13 cellular contexts compared by ENCODE assay signal in genomic region chr2:181991171-181991885, GRCh38. TPM values are rescaled to one million over a fixed set of nuclear protein-coding genes. Genes with fewer than 3 reads are reported as not detected.
A peak's percentile ranks its signal among the peaks of the same experiment; 100 is the strongest.
DNase-seq lines count a peak whose midpoint lies in the region; ATAC-seq and TF ChIP-seq lines count a peak whose summit lies in the region.
"Had no signal": no experiment of that assay in that cellular context is flagged by ENCODE, and none has a peak within 500 bp of the region (broad histone marks: within the 10 kb centered on the region; RNA-seq: fewer than 3 reads in every experiment).

No MANE protein-coding gene starts in this region.

- no peak overlapping the region for H2AFZ ChIP-seq in SK-N-SH (ENCODE audit: low read depth)

- no peaks in the 10 kb centered on the region for H3K4me1 ChIP-seq in SK-N-SH (ENCODE audit: control insufficient read depth in 1 of 2, insufficient read depth in 2 of 2, low read depth in 1 of 2, low read length in 1 of 2)
- no peaks in the 10 kb centered on the region for H3K4me1 ChIP-seq in prostate gland (replicated peaks)
- H3K4me1 ChIP-seq: lower lobe of right lung, SJSA1 had no signal

- H3K27me3 ChIP-seq in SK-N-SH (ENCODE audit: insufficient read depth) (no peaks in the 10 kb centered on the region), prostate gland (replicated peaks; ENCODE audit: insufficient read depth) (no peaks in the 10 kb centered on the region)
- H3K27me3 ChIP-seq: SJSA1 had no signal

- no peaks in the 10 kb centered on the region for H3K27me3 Mint-ChIP-seq in activated B cell treated with CpG ODN at 0.5 μM for 24 hours

- H3K36me3 ChIP-seq in SK-N-SH (replicated peaks in 1 of 2; ENCODE audit: control insufficient read depth in 1 of 2, insufficient read depth in 2 of 2, low read length in 1 of 2) (no peaks in the 10 kb centered on the region), prostate gland (no peaks in the 10 kb centered on the region)
- H3K36me3 ChIP-seq: lower lobe of right lung, SJSA1 had no signal

- H3K4me1 Mint-ChIP-seq in activated B cell treated with CpG ODN at 0.5 μM for 24 hours: peaks cover 34% of the 10 kb centered on the region

- peak overlapping the region; percentile 75 for H3K27ac Mint-ChIP-seq in activated B cell treated with CpG ODN at 0.5 μM for 24 hours

- H3K9me2 ChIP-seq in SK-N-SH: no peaks in the 10 kb centered on the region

- no peak overlapping the region for H3K9ac ChIP-seq in SK-N-SH

- no peak for TF ChIP-seq RAD21 in SK-N-SH (IDR thresholded peaks at IDR 0.05; ENCODE audit: low read length)

- peak overlapping the region; percentile 35 for H3K4me3 Mint-ChIP-seq in activated B cell treated with CpG ODN at 0.5 μM for 24 hours

- H3K79me2 ChIP-seq in SK-N-SH (ENCODE audit: insufficient read depth): no peaks in the 10 kb centered on the region

- H3K27ac ChIP-seq in SK-N-SH (ENCODE audit: low read depth in 2 of 2, low read length in 1 of 2) (no peak overlapping the region), prostate gland (no peak overlapping the region)
- H3K27ac ChIP-seq: lower lobe of right lung, SJSA1 had no signal

- no peak overlapping the region for H3K4me2 ChIP-seq in SK-N-SH

- intact Hi-C loops in activated B cell treated with CpG ODN at 0.5 μM for 24 hours (cut with micrococcal nuclease) (loop anchor here (5.0 to 10.0 kb wide), 2 partner anchors 726 to 1043 kb away; partner anchors contain the start of genes DNAJC10 and NCKAP1), prostate gland (cut with DNase I) (no loop called here)

- H3K36me3 Mint-ChIP-seq in activated B cell treated with CpG ODN at 0.5 μM for 24 hours (ENCODE audit: low read depth): no peaks in the 10 kb centered on the region

- POLR2A ChIA-PET in activated B cell treated with CpG ODN at 0.5 μM for 24 hours (lab: Charles Lee) (interaction anchor here (0.6 kb wide), 2 partner anchors 30 to 61 kb away, joined by 3 read pairs; no protein-coding TSS in a partner anchor), SK-N-SH (lab: Yijun Ruan, JAX) (no interaction called here)

- no peaks in the 10 kb centered on the region for H3K9me3 Mint-ChIP-seq in activated B cell treated with CpG ODN at 0.5 μM for 24 hours

- TF ChIP-seq CTCF in activated B cell treated with CpG ODN at 0.5 μM for 24 hours (IDR thresholded peaks at IDR 0.05) (no peak), SK-N-SH (IDR thresholded peaks at IDR 0.05) (no peak), prostate gland (IDR thresholded peaks at IDR 0.05) (no peak)

- no peaks in the 10 kb centered on the region for H3K9me3 ChIP-seq in SK-N-SH
- H3K9me3 ChIP-seq in prostate gland: no peaks in the 10 kb centered on the region
- H3K9me3 ChIP-seq: lower lobe of right lung, SJSA1 had no signal

- DNase-seq in activated B cell treated with CpG ODN at 0.5 μM for 24 hours: no peak
- DNase-seq in DMS114 treated with DMSO at 0.1 percent for 48 hours (lab: John Stamatoyannopoulos, UW; ENCODE audit: unreplicated experiment): no peak
- DNase-seq in SK-N-SH: no peak
- DNase-seq in prostate gland (ENCODE audit: low spot score): no peak
- no peak for DNase-seq in H4 (ENCODE audit: low spot score)
- DNase-seq: activated effector memory CD4-positive, alpha-beta T cell treated with anti-CD3 and anti-CD28 coated beads, Interleukin-2, amount 50 U/mL, for 16 hours; lower lobe of right lung had no signal

- CTCF ChIA-PET in activated B cell treated with CpG ODN at 0.5 μM for 24 hours (lab: Charles Lee): no interaction called here
- CTCF ChIA-PET in SK-N-SH (lab: Yijun Ruan, JAX): interaction anchor here (0.9 to 1.0 kb wide), 2 partner anchors 11 to 86 kb away, joined by 3 read pairs; no protein-coding TSS in a partner anchor

- H4K20me1 ChIP-seq in SK-N-SH (ENCODE audit: insufficient read depth): no peaks in the 10 kb centered on the region

- TF ChIP-seq EP300 in SK-N-SH (IDR thresholded peaks at IDR 0.05; ENCODE audit: borderline replicate concordance in 1 of 2, low read depth in 1 of 2, low read length in 1 of 2): no peak

- H3F3A ChIP-seq in SK-N-SH (replicated peaks; ENCODE audit: insufficient read depth): no peaks in the 10 kb centered on the region

- H3K4me3 ChIP-seq in SK-N-SH (ENCODE audit: low read depth in 2 of 2, low read length in 1 of 2) (no peak overlapping the region), prostate gland (no peak overlapping the region)
- H3K4me3 ChIP-seq: K562, lower lobe of right lung, SJSA1 had no signal

- 82% methylated on average over 2 of the region's 2 CpGs for WGBS in SK-N-SH (ENCODE audit: low lambda C conversion rate)
- WGBS in prostate gland: 92% methylated on average over 2 of the region's 2 CpGs

- ATAC-seq in GM18858 (IDR thresholded peaks at IDR 0.05; ENCODE audit: unreplicated experiment): peak; percentile 94
- ATAC-seq in GM21576 (IDR thresholded peaks at IDR 0.05; ENCODE audit: unreplicated experiment): peak; percentile 98
- peak; percentile 96 for ATAC-seq in HG03432 (IDR thresholded peaks at IDR 0.05; ENCODE audit: unreplicated experiment)
- peak; percentile 91 for ATAC-seq in activated B cell treated with CpG ODN at 0.5 μM for 24 hours (ENCODE audit: low read depth)
- ATAC-seq: K562 had no signal

- no peak for TF ChIP-seq POLR2A in prostate gland (IDR thresholded peaks at IDR 0.05)

TF ChIP-seq in SK-N-SH, 30 proteins besides CTCF, POLR2A, EP300 and RAD21:
- no peak for TF ChIP-seq TEAD4 (IDR thresholded peaks at IDR 0.05; ENCODE audit: borderline replicate concordance, insufficient read depth)
- no peak for TF ChIP-seq NRF1 (IDR thresholded peaks at IDR 0.05; ENCODE audit: low read depth, low read length)

RNA-seq across cellular contexts. Expression of gene PPP1R1C, which starts 5.7 kb away (rescaled TPM):
- total RNA-seq in activated B cell treated with CpG ODN at 0.5 μM for 24 hours: not detected in 2 replicates
- 0.26 and 0.41 TPM in 2 replicates for polyA plus RNA-seq in SK-N-SH (2012; rRNA removed)
- 0.12 and 0.46 TPM in 2 replicates for polyA plus RNA-seq in SK-N-SH (2012; cell fraction: cytosol; rRNA removed)
- polyA plus RNA-seq in SK-N-SH (2012; cell fraction: nucleus; rRNA removed): 0.23 and 0.24 TPM in 2 replicates
- total RNA-seq in prostate gland: 1 to 10 TPM; 5.9 to 9.1 TPM
- 3.3 TPM in 2 replicates for total RNA-seq in H4 (2014; rRNA removed; shearing (Covaris generic))
- total RNA-seq: endothelial cell of umbilical vein had no signal
